In the genomic region with DNA sequence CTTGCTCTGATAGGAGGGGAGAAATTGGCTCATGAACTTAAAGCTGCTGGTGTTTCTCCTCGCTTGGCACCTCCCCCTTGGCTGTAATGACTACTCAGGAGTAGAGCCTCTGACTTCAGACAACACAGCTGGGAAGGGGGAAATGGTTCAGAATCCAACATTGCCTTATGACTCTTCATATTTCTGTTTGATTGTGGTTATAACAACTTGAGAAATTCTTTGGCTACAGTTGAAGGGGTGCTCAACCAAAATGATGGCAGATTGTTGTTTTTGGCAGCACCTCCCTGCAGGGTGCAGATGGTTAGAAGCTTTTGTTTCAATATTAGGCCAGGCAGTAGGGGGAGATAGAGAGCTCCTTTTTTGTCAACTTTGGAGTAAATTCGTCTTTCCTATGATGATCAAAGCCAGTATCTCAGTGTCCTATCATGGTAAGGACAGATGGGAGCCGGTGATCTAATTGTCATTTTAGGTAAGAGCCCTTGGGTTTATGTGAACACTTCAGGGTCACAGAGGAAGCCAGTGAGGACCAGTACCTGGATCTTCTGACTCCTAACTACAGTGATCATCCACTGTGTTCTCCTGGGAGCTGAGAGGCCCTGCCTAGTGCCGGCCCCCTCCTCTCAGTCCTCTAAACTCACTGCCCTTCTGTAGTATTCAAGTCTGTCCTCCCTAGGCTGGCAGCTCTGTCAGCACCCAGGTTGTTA, we compare ENCODE assay signal across 8 cellular contexts. TPM values are rescaled to one million over a fixed set of nuclear protein-coding genes. Genes with fewer than 3 reads are reported as not detected.
DNase-seq lines count a peak whose midpoint lies in the region; ATAC-seq and TF ChIP-seq lines count a peak whose summit lies in the region.

No MANE protein-coding gene starts in this region.

- H3K9me3 ChIP-seq in ascending aorta = no peaks in the 10 kb centered on the region
- no peaks in the 10 kb centered on the region for H3K9me3 ChIP-seq in right atrium auricular region

- peaks cover 13 to 23% of the 10 kb centered on the region in 2 donors for H3K36me3 ChIP-seq in ascending aorta
- H3K36me3 ChIP-seq in right atrium auricular region = peaks cover 36% of the 10 kb centered on the region

- no peaks in the 10 kb centered on the region for H3K27me3 ChIP-seq in ascending aorta
- no peaks in the 10 kb centered on the region for H3K27me3 ChIP-seq in right atrium auricular region

- peak; percentile 24 for DNase-seq in COLO668 (lab: John Stamatoyannopoulos, UW; ENCODE audit: unreplicated experiment)
- DNase-seq in NCI-H446 treated with DMSO at 0.1 percent for 48 hours (lab: John Stamatoyannopoulos, UW) = peak; percentile 89
- peak in 1 of 2 donors; percentile 86 for DNase-seq in ascending aorta (ENCODE audit: low spot score in 2 of 2)
- DNase-seq in right atrium auricular region (ENCODE audit: low spot score) = peak; percentile 71
- peak; percentile 54 for DNase-seq in retina

- intact Hi-C loops in ascending aorta (cut with DNase I) = loop anchor here (1.0 to 5.0 kb wide), 3 partner anchors 16 to 92 kb away; a partner anchor contains a TSS

- H3K4me3 ChIP-seq in ascending aorta (no peak overlapping the region), right atrium auricular region (no peak overlapping the region)

- H3K27ac ChIP-seq in ascending aorta (peak overlapping the region; percentile 86), right atrium auricular region (peak overlapping the region; percentile 81 to 90)

- peak; percentile 64 to 88 (median 80) for TF ChIP-seq CTCF in ascending aorta (IDR thresholded peaks at IDR 0.05)
- peak; percentile 70 to 84 for TF ChIP-seq CTCF in right atrium auricular region (IDR thresholded peaks at IDR 0.05)

- ATAC-seq in GM21723 (IDR thresholded peaks at IDR 0.05; ENCODE audit: unreplicated experiment) (peak; percentile 58), HG03025 (IDR thresholded peaks at IDR 0.05; ENCODE audit: low FRiP score, unreplicated experiment) (no peak), HG03108 (IDR thresholded peaks at IDR 0.05; ENCODE audit: unreplicated experiment) (no peak)

- H3K4me1 ChIP-seq in ascending aorta (peaks cover 18 to 34% of the 10 kb centered on the region in 2 donors), right atrium auricular region (peaks cover 0 to 51% of the 10 kb centered on the region in 2 donors)

RNA-seq across cellular contexts. Expression of a gene that starts 39.9 kb away (rescaled TPM):
- total RNA-seq in ascending aorta (16.4 TPM), right atrium auricular region (10 to 100 TPM; 60.1 to 75.8 TPM)

RNA-seq across cellular contexts. Expression of a gene that starts 40.2 kb away (rescaled TPM):
- total RNA-seq in ascending aorta (18.0 TPM), right atrium auricular region (10 to 100 TPM; 10.8 to 11.5 TPM)
